Comparison of ENCODE assay signal across 14 cellular contexts in the genomic region with DNA sequence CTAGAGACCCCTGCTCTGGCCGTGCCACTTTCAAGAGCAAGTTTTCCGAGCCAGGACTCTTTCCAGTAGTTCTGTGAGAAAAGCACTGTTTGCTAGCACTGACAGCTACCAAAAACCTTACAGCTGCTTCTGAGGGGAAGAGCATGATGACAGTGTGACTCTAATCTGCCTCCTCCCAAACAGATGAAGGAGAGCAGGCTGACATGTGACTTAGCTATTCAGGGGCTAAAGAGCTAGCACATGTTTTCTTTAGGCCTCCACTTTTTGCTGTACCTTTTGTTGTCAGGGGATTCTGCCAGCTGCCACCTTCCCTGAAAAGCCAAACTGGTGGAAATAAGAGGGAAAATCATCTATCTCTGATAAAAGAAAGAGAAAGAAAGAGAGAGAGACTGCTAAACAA. TPM values are rescaled to one million over a fixed set of nuclear protein-coding genes. Genes with fewer than 3 reads are reported as not detected.
DNase-seq lines count a peak whose midpoint lies in the region; ATAC-seq, FAIRE-seq and TF ChIP-seq lines count a peak whose summit lies in the region.
"Had no signal": no experiment of that assay in that cellular context is flagged by ENCODE, and none has a peak within 500 bp of the region (broad histone marks: within the 10 kb centered on the region; RNA-seq: fewer than 3 reads in every experiment).

No MANE protein-coding gene starts in this region.

- H2BK120ac ChIP-seq in IMR-90 (ENCODE audit: low read depth, low read length): 0 out of 2 replicates have a peak overlapping the region, but pooled peaks have one; percentile 27
- no peak overlapping the region for H2BK120ac ChIP-seq in H1 (replicated peaks; ENCODE audit: low read depth, low read length)

- H4K91ac ChIP-seq in IMR-90 (ENCODE audit: insufficient read depth, low read depth, low read length) (peak overlapping the region; percentile 57; the same call in 1 of the 2 replicates), H1 (replicated peaks; ENCODE audit: insufficient read length, low read length) (no peak overlapping the region)

- TF ChIP-seq CTCF in IMR-90 (conservative IDR thresholded peaks at IDR 0.05; ENCODE audit: low read depth, low read length) (no peak), H1 (IDR thresholded peaks at IDR 0.05; ENCODE audit: control extremely low read depth in 1 of 3, insufficient read depth in 1 of 3, low read depth in 1 of 3, low read length in 3 of 3) (no peak), neural progenitor cell (IDR thresholded peaks at IDR 0.05) (no peak)

- ATAC-seq in IMR-90 (ENCODE audit: low read depth): peak; percentile 28; the same call in 1 of the 2 replicates
- no peak for ATAC-seq in aorta (ENCODE audit: low FRiP score)

- no peaks in the 10 kb centered on the region for H3K9me3 Mint-ChIP-seq in neural progenitor cell

- TF ChIP-seq POLR2A in IMR-90 (IDR thresholded peaks at IDR 0.05; ENCODE audit: low read depth, low read length) (no peak), H1 (IDR thresholded peaks at IDR 0.05; ENCODE audit: control extremely low read depth in 1 of 2, low read depth in 2 of 2, low read length in 2 of 2) (no peak)

- H3K4me1 Mint-ChIP-seq in neural progenitor cell: peaks cover 14% of the 10 kb centered on the region

- WGBS in IMR-90 (ENCODE audit: extremely low coverage in 2 of 2, insufficient read length in 1 of 2), 2 experiments: no CpG with 5 or more reads among the region's 2 CpGs
- WGBS in H1 (ENCODE audit: extremely low coverage in 1 of 2, insufficient coverage in 1 of 2, insufficient read length in 1 of 2, insufficient replicate concordance in 2 of 2, low coverage in 1 of 2, low lambda C conversion rate in 2 of 2, missing lambda C conversion rate in 1 of 2), 2 experiments: 93% methylated on average over 2 of the region's 2 CpGs; no CpG with 5 or more reads in 1 of the 2 experiments
- WGBS in aorta, 2 donors: 79 to 91% methylated on average over 2 of the region's 2 CpGs

- H3K79me2 ChIP-seq in H1 (ENCODE audit: control insufficient read depth in 1 of 2, insufficient read depth in 2 of 2, low read length in 2 of 2) (no peaks in the 10 kb centered on the region), neural progenitor cell (ENCODE audit: low read depth) (no peaks in the 10 kb centered on the region)

- peaks cover 9% of the 10 kb centered on the region for H3K9me1 ChIP-seq in IMR-90 (ENCODE audit: insufficient read depth, low read length)

- H2BK15ac ChIP-seq in IMR-90 (ENCODE audit: low read depth, low read length) (no peak overlapping the region), H1 (ENCODE audit: low read length) (no peak overlapping the region)

- no peaks in the 10 kb centered on the region for H3K9me3 ChIP-seq in IMR-90 (ENCODE audit: control insufficient read depth, insufficient read depth, low read length)
- H3K9me3 ChIP-seq in H1 (ENCODE audit: insufficient read depth in 2 of 2, low read depth in 1 of 2, low read length in 1 of 2): no peaks in the 10 kb centered on the region
- no peaks in the 10 kb centered on the region for H3K9me3 ChIP-seq in neural progenitor cell (ENCODE audit: low read depth)
- H3K9me3 ChIP-seq in aorta (ENCODE audit: control insufficient read depth, low read length): peaks cover 2% of the 10 kb centered on the region

- peak overlapping the region; percentile 17; the same call in 1 of the 2 replicates for H3K4ac ChIP-seq in IMR-90 (ENCODE audit: low read depth, low read length)
- H3K4ac ChIP-seq in H1 (replicated peaks; ENCODE audit: insufficient read length, low read depth, low read length): no peak overlapping the region

- H2AK9ac ChIP-seq in IMR-90 (replicated peaks; ENCODE audit: low read depth, low read length, poor library complexity): peak overlapping the region; percentile 11

- intact Hi-C loops in IMR-90 (cut with micrococcal nuclease) (no loop called here), aorta (cut with DNase I) (no loop called here)

- H3K27ac ChIP-seq in IMR-90 (ENCODE audit: insufficient read depth, low read length) (no peak overlapping the region), H1 (ENCODE audit: low read depth, low read length) (no peak overlapping the region), neural progenitor cell (no peak overlapping the region), aorta (ENCODE audit: low read depth in 1 of 2, low read length in 2 of 2) (no peak overlapping the region)

- H3K4me1 ChIP-seq in IMR-90 (ENCODE audit: control insufficient read depth, insufficient read depth, low read length) (peaks cover 16% of the 10 kb centered on the region), H1 (replicated peaks in 1 of 4; ENCODE audit: control insufficient read depth in 3 of 4, insufficient read depth in 4 of 4, low read length in 3 of 4) (peaks cover 0 to 7% (median 2%) of the 10 kb centered on the region in 4 experiments; a peak in 3 of 7 replicates), neural progenitor cell (peaks cover 28% of the 10 kb centered on the region), aorta (ENCODE audit: control insufficient read depth in 1 of 2, insufficient read depth in 2 of 2, low read length in 2 of 2) (peaks cover 1 to 5% of the 10 kb centered on the region in 2 donors)

- H2BK20ac ChIP-seq in IMR-90 (ENCODE audit: low read depth, low read length) (no peak overlapping the region), H1 (ENCODE audit: low read length) (no peak overlapping the region)

- H3K23ac ChIP-seq in IMR-90 (ENCODE audit: low read depth, low read length) (no peak overlapping the region), H1 (ENCODE audit: insufficient read length) (no peak overlapping the region)

- H3K27ac Mint-ChIP-seq in neural progenitor cell: no peak overlapping the region
- H3K27ac Mint-ChIP-seq: activated naive CD8-positive, alpha-beta T cell treated with anti-CD3 and anti-CD28 coated beads, Interleukin-2, amount 10 ng/mL, durations not matched to agents 7 days and 5 days; T-helper 1 cell treated with Interleukin-12 subunit alpha and Interleukin-12 subunit beta and Interleukin-4 antibody, amounts not matched to agents 30 μg/mL and 1 μg/mL, for 36 hours had no signal

- peak overlapping the region; percentile 51; the same call in 1 of the 2 replicates for H3K14ac ChIP-seq in IMR-90 (replicated peaks; ENCODE audit: low read depth, low read length)
- no peak overlapping the region for H3K14ac ChIP-seq in H1 (ENCODE audit: insufficient read length)

- H4K20me1 ChIP-seq in IMR-90 (ENCODE audit: insufficient read depth, low read length): no peaks in the 10 kb centered on the region
- no peaks in the 10 kb centered on the region for H4K20me1 ChIP-seq in H1 (replicated peaks in 1 of 2; ENCODE audit: control insufficient read depth in 1 of 2, insufficient read depth in 2 of 2, low read length in 2 of 2)
- H4K20me1 ChIP-seq in neural progenitor cell (ENCODE audit: low read depth): no peaks in the 10 kb centered on the region

- H3K36me3 ChIP-seq in IMR-90 (ENCODE audit: control insufficient read depth, insufficient read depth, low read length) (no peaks in the 10 kb centered on the region), H1 (ENCODE audit: control insufficient read depth in 2 of 4, insufficient read depth in 4 of 4, low read length in 3 of 4) (no peaks in the 10 kb centered on the region), neural progenitor cell (no peaks in the 10 kb centered on the region), aorta (ENCODE audit: control insufficient read depth in 1 of 2, insufficient read depth in 2 of 2, low read length in 1 of 2) (peaks cover 3 to 4% of the 10 kb centered on the region in 2 donors)

- CTCF ChIA-PET in IMR-90 (lab: Yijun Ruan, JAX): no interaction called here
- CTCF ChIA-PET in H1 (lab: Charles Lee; ENCODE audit: partially characterized antibody): interaction anchor here (1.1 to 2.7 kb wide), 2 partner anchors 43 to 56 kb away, joined by 3 to 11 read pairs; no protein-coding TSS in a partner anchor

- no peak for FAIRE-seq in H1 (lab: Jason Lieb, UNC)
- FAIRE-seq: colon had no signal

- no peak overlapping the region for H2BK5ac ChIP-seq in IMR-90 (ENCODE audit: low read depth, low read length, poor library complexity, severe bottlenecking)
- no peak overlapping the region for H2BK5ac ChIP-seq in H1 (ENCODE audit: low read depth, low read length)

- BruUV-seq in IMR-90 (replicated peaks; lab: Mats Ljungman, UMichigan): no TSS peak

- no peaks in the 10 kb centered on the region for H3K23me2 ChIP-seq in H1 (ENCODE audit: low read depth, low read length)

- no peaks in the 10 kb centered on the region for H3K36me3 Mint-ChIP-seq in neural progenitor cell

- H4K5ac ChIP-seq in IMR-90 (ENCODE audit: low read depth, low read length) (no peak overlapping the region; the same call in 1 of the 2 replicates), H1 (ENCODE audit: insufficient read length, low read depth, low read length) (no peak overlapping the region)

- H3K56ac ChIP-seq in IMR-90 (ENCODE audit: extremely low read depth, insufficient read depth, low read length): no peak overlapping the region
- H3K56ac ChIP-seq in H1 (replicated peaks; ENCODE audit: insufficient read length, low read depth, low read length): no peak overlapping the region

- DNase-seq in EL (peak; percentile 41), IMR-90 (peak; percentile 71), H1 (ENCODE audit: low read depth in 1 of 2, low spot score in 2 of 2) (no peak), neural progenitor cell (ENCODE audit: low spot score) (peak; percentile 31), aorta (no peak), nucleus accumbens (lab: John Stamatoyannopoulos, UW) (no peak), NAMALWA (ENCODE audit: low spot score) (no peak)
- DNase-seq: activated naive CD8-positive, alpha-beta T cell treated with anti-CD3 and anti-CD28 coated beads, Interleukin-2, amount 10 ng/mL, durations not matched to agents 7 days and 5 days; COR-L47; NCI-H1436 had no signal

- H3K18ac ChIP-seq in IMR-90 (ENCODE audit: low read depth, low read length) (0 out of 2 replicates have a peak overlapping the region, but pooled peaks have one; percentile 15), H1 (ENCODE audit: extremely low read depth, low read length) (no peak overlapping the region)

- no peaks in the 10 kb centered on the region for H3F3A ChIP-seq in neural progenitor cell (ENCODE audit: low read depth)

- H2AFZ ChIP-seq in IMR-90 (replicated peaks; ENCODE audit: low read length, poor library complexity) (peak overlapping the region; percentile 57), H1 (ENCODE audit: low read length) (peak overlapping the region; percentile 76; the same call in 1 of the 2 replicates), neural progenitor cell (replicated peaks) (peak overlapping the region; percentile 58)

- in situ Hi-C loops in IMR-90 (cut with MboI; ENCODE audit: low sequenced_read_pairs): no loop called here

- dilution Hi-C loops in IMR-90 (cut with HindIII; ENCODE audit: low sequenced_read_pairs, unreplicated experiment): no loop called here

- peak overlapping the region in 1 of 2 experiments; percentile 36; a peak in 2 of 4 replicates for H4K8ac ChIP-seq in IMR-90 (ENCODE audit: low read depth in 2 of 2, low read length in 2 of 2)
- H4K8ac ChIP-seq in H1 (ENCODE audit: extremely low read depth, insufficient read depth, low read length): no peak overlapping the region

- peaks cover 5% of the 10 kb centered on the region for H3K27me3 Mint-ChIP-seq in neural progenitor cell (ENCODE audit: insufficient read depth, low read depth)
- H3K27me3 Mint-ChIP-seq: activated naive CD8-positive, alpha-beta T cell treated with anti-CD3 and anti-CD28 coated beads, Interleukin-2, amount 10 ng/mL, durations not matched to agents 7 days and 5 days had no signal

- H3K79me1 ChIP-seq in IMR-90 (ENCODE audit: low read depth in 1 of 2, low read length in 2 of 2) (no peaks in the 10 kb centered on the region), H1 (ENCODE audit: low read depth, low read length) (no peaks in the 10 kb centered on the region)

- no peak for TF ChIP-seq EP300 in H1 (IDR thresholded peaks at IDR 0.05; ENCODE audit: borderline replicate concordance in 1 of 2, low read depth in 2 of 2, low read length in 2 of 2)

- no peak overlapping the region for H2AK5ac ChIP-seq in IMR-90 (ENCODE audit: low read depth, low read length)
- H2AK5ac ChIP-seq in H1 (ENCODE audit: low read depth, low read length): no peak overlapping the region

- TF ChIP-seq RAD21 in IMR-90 (IDR thresholded peaks at IDR 0.05; ENCODE audit: low read length) (no peak), H1 (IDR thresholded peaks at IDR 0.05 in 1 of 2, conservative IDR thresholded peaks at IDR 0.05 in 1 of 2; ENCODE audit: low read depth in 2 of 2, low read length in 2 of 2) (no peak)

- H3K4me3 ChIP-seq in IMR-90 (ENCODE audit: insufficient read depth, low read depth, low read length): no peak overlapping the region
- H3K4me3 ChIP-seq in H1 (ENCODE audit: extremely low read depth in 1 of 4, insufficient read depth in 2 of 4, low read depth in 3 of 4, low read length in 4 of 4): no peak overlapping the region
- no peak overlapping the region for H3K4me3 ChIP-seq in neural progenitor cell
- no peak overlapping the region for H3K4me3 ChIP-seq in aorta (ENCODE audit: low read length in 2 of 2)

- H3K9ac ChIP-seq in IMR-90 (ENCODE audit: low read depth, low read length) (no peak overlapping the region; the same call in 1 of the 2 replicates), H1 (replicated peaks in 1 of 4; ENCODE audit: extremely low read depth in 1 of 4, low read depth in 3 of 4, low read length in 3 of 4) (no peak overlapping the region), neural progenitor cell (no peak overlapping the region)

- no peak overlapping the region for H3K4me3 Mint-ChIP-seq in neural progenitor cell
- H3K4me3 Mint-ChIP-seq: activated naive CD8-positive, alpha-beta T cell treated with anti-CD3 and anti-CD28 coated beads, Interleukin-2, amount 10 ng/mL, durations not matched to agents 7 days and 5 days; T-helper 1 cell treated with Interleukin-12 subunit alpha and Interleukin-12 subunit beta and Interleukin-4 antibody, amounts not matched to agents 30 μg/mL and 1 μg/mL, for 36 hours had no signal

- POLR2A ChIA-PET in IMR-90 (lab: Charles Lee; ENCODE audit: unreplicated experiment) (no interaction called here), H1 (lab: Charles Lee; ENCODE audit: partially characterized antibody) (no interaction called here)

- H3K27me3 ChIP-seq in IMR-90 (ENCODE audit: control insufficient read depth, insufficient read depth, low read length) (no peaks in the 10 kb centered on the region), H1 (replicated peaks in 1 of 4; ENCODE audit: control insufficient read depth in 3 of 4, extremely low read depth in 1 of 4, insufficient read depth in 3 of 4, low read length in 3 of 4) (no peaks in the 10 kb centered on the region), neural progenitor cell (no peaks in the 10 kb centered on the region), aorta (ENCODE audit: control insufficient read depth in 1 of 2, insufficient read depth in 2 of 2, low read length in 1 of 2) (no peaks in the 10 kb centered on the region)

- H2BK12ac ChIP-seq in H1 (ENCODE audit: low read depth, low read length): no peak overlapping the region

- H3K4me2 ChIP-seq in IMR-90 (ENCODE audit: low read depth, low read length): peak overlapping the region; percentile 48; the same call in 1 of the 2 replicates
- no peak overlapping the region for H3K4me2 ChIP-seq in H1 (ENCODE audit: insufficient read depth in 1 of 2, low read depth in 2 of 2, low read length in 2 of 2)
- no peak overlapping the region for H3K4me2 ChIP-seq in neural progenitor cell

RNA-seq across cellular contexts. Expression of gene POPDC2, which starts 17.3 kb away (rescaled TPM):
- under 0.01 TPM in 2 replicates for total RNA-seq in IMR-90 (2012; rRNA removed)
- 0.29 and 0.32 TPM in 2 replicates for polyA plus RNA-seq in IMR-90 (2012; rRNA removed)
- polyA plus RNA-seq in IMR-90 (2012; cell fraction: cytosol; rRNA removed): 0.05 and 0.11 TPM in 2 replicates
- 1.0 and 2.2 TPM in 2 replicates for polyA plus RNA-seq in IMR-90 (2012; cell fraction: nucleus; rRNA removed; ENCODE audit: low replicate concordance)
- total RNA-seq in H1 (2021; fragmentation: NEBNext Ultra II Directional; extraction: Animal tissue kit (Norgen Biotek cat#: 25700)): 0.19 and 0.65 TPM in 2 replicates
- polyA plus RNA-seq in H1 (2011; rRNA removed): 1.1 and 1.2 TPM in 2 replicates
- polyA plus RNA-seq in H1 (2011; cell fraction: cytosol; rRNA removed): 1.1 TPM
- 3.3 TPM for polyA plus RNA-seq in H1 (2011; cell fraction: nucleus; rRNA removed)
- 0.47 to 0.56 TPM (median 0.55 TPM) in 4 replicates for polyA plus RNA-seq in H1 (2012, experiment 1 of 2)
- 0.12 TPM for polyA plus RNA-seq in H1 (2012, experiment 2 of 2)
- 0.28 TPM for polyA plus RNA-seq in H1 (2013, experiment 1 of 2)
- 0.28 TPM for polyA plus RNA-seq in H1 (2013, experiment 2 of 2)
- 0.29 and 1.6 TPM in 2 replicates for polyA minus RNA-seq in H1 (2011; rRNA and poly(A)+ RNA removed)
- polyA minus RNA-seq in H1 (2011; cell fraction: cytosol; rRNA and poly(A)+ RNA removed): not detected
- 3.6 TPM for polyA minus RNA-seq in H1 (2011; cell fraction: nucleus; rRNA and poly(A)+ RNA removed)
- 0.95 and 1.5 TPM in 2 replicates for total RNA-seq in neural progenitor cell (ENCODE audit: low replicate concordance)
- total RNA-seq in aorta: 10 to 100 TPM in 1 of 2 donors, 1 to 10 TPM in 1; 9.5 to 11.5 TPM
- polyA plus RNA-seq in aorta: 10 to 100 TPM; 11.0 to 17.5 TPM

RNA-seq across cellular contexts. Expression of gene COX17, which starts 34.1 kb away (rescaled TPM):
- 2.0 and 8.6 TPM in 2 replicates for total RNA-seq in IMR-90 (2012; rRNA removed)
- 24.5 and 31.7 TPM in 2 replicates for polyA plus RNA-seq in IMR-90 (2012; rRNA removed)
- polyA plus RNA-seq in IMR-90 (2012; cell fraction: cytosol; rRNA removed): 6.0 and 14.4 TPM in 2 replicates
- polyA plus RNA-seq in IMR-90 (2012; cell fraction: nucleus; rRNA removed; ENCODE audit: low replicate concordance): 1.1 and 6.1 TPM in 2 replicates
- 43.0 and 45.5 TPM in 2 replicates for total RNA-seq in H1 (2021; fragmentation: NEBNext Ultra II Directional; extraction: Animal tissue kit (Norgen Biotek cat#: 25700))
- 34.2 and 38.1 TPM in 2 replicates for polyA plus RNA-seq in H1 (2011; rRNA removed)
- 55.0 TPM for polyA plus RNA-seq in H1 (2011; cell fraction: cytosol; rRNA removed)
- 45.7 TPM for polyA plus RNA-seq in H1 (2011; cell fraction: nucleus; rRNA removed)
- polyA plus RNA-seq in H1 (2012, experiment 1 of 2): 54.3 to 77.8 TPM (median 64.1 TPM) in 4 replicates
- 57.7 TPM for polyA plus RNA-seq in H1 (2012, experiment 2 of 2)
- polyA plus RNA-seq in H1 (2013, experiment 1 of 2): 125 TPM
- polyA plus RNA-seq in H1 (2013, experiment 2 of 2): 135 TPM
- polyA minus RNA-seq in H1 (2011; rRNA and poly(A)+ RNA removed): 9.9 and 11.3 TPM in 2 replicates
- 23.6 TPM for polyA minus RNA-seq in H1 (2011; cell fraction: cytosol; rRNA and poly(A)+ RNA removed)
- 28.0 TPM for polyA minus RNA-seq in H1 (2011; cell fraction: nucleus; rRNA and poly(A)+ RNA removed)
- total RNA-seq in neural progenitor cell (ENCODE audit: low replicate concordance): 20.9 and 23.6 TPM in 2 replicates
- 10 to 100 TPM; 43.6 to 47.3 TPM for total RNA-seq in aorta
- polyA plus RNA-seq in aorta: 100 to 1,000 TPM in 1 of 2 donors, 10 to 100 TPM in 1; 74.9 to 170 TPM

RNA-seq across cellular contexts. Expression of gene PLA1A, which starts 45.4 kb away (rescaled TPM):
- total RNA-seq in IMR-90 (2012; rRNA removed) (not detected in 2 replicates), neural progenitor cell (ENCODE audit: low replicate concordance) (not detected in 2 replicates), aorta (1 to 10 TPM; 2.1 to 5.7 TPM)
- polyA plus RNA-seq in IMR-90 (2012; rRNA removed) (not detected in 2 replicates), H1 (2011; rRNA removed) (not detected in 2 replicates), aorta (1 to 10 TPM in 1 of 2 donors, under 1 TPM in 1; 0.50 to 4.0 TPM)
- polyA plus RNA-seq in IMR-90 (2012; cell fraction: cytosol; rRNA removed): not detected in 2 replicates
- polyA plus RNA-seq in IMR-90 (2012; cell fraction: nucleus; rRNA removed; ENCODE audit: low replicate concordance): not detected in 2 replicates
- total RNA-seq in H1 (2021; fragmentation: NEBNext Ultra II Directional; extraction: Animal tissue kit (Norgen Biotek cat#: 25700)): not detected in 2 replicates
- polyA plus RNA-seq in H1 (2011; cell fraction: cytosol; rRNA removed): not detected
- not detected for polyA plus RNA-seq in H1 (2011; cell fraction: nucleus; rRNA removed)
- not detected in 4 replicates for polyA plus RNA-seq in H1 (2012, experiment 1 of 2)
- polyA plus RNA-seq in H1 (2012, experiment 2 of 2): not detected
- not detected for polyA plus RNA-seq in H1 (2013, experiment 1 of 2)
- not detected for polyA plus RNA-seq in H1 (2013, experiment 2 of 2)
- polyA minus RNA-seq in H1 (2011; rRNA and poly(A)+ RNA removed): not detected in 2 replicates
- not detected for polyA minus RNA-seq in H1 (2011; cell fraction: cytosol; rRNA and poly(A)+ RNA removed)
- not detected for polyA minus RNA-seq in H1 (2011; cell fraction: nucleus; rRNA and poly(A)+ RNA removed)
- polyA plus RNA-seq: keratinocyte had no signal

RNA-seq across cellular contexts. Expression of gene CFAP91, which starts 59.7 kb away (rescaled TPM):
- total RNA-seq in IMR-90 (2012; rRNA removed): not detected in 2 replicates
- not detected in 2 replicates for polyA plus RNA-seq in IMR-90 (2012; rRNA removed)
- not detected in 2 replicates for polyA plus RNA-seq in IMR-90 (2012; cell fraction: cytosol; rRNA removed)
- polyA plus RNA-seq in IMR-90 (2012; cell fraction: nucleus; rRNA removed; ENCODE audit: low replicate concordance): 0.05 TPM in 1 of 2 replicates, not detected in the other
- 3.8 and 5.4 TPM in 2 replicates for total RNA-seq in H1 (2021; fragmentation: NEBNext Ultra II Directional; extraction: Animal tissue kit (Norgen Biotek cat#: 25700))
- polyA plus RNA-seq in H1 (2011; rRNA removed): 4.7 and 7.4 TPM in 2 replicates
- polyA plus RNA-seq in H1 (2011; cell fraction: cytosol; rRNA removed): 5.5 TPM
- polyA plus RNA-seq in H1 (2011; cell fraction: nucleus; rRNA removed): 13.6 TPM
- 5.3 to 5.9 TPM (median 5.6 TPM) in 4 replicates for polyA plus RNA-seq in H1 (2012, experiment 1 of 2)
- 0.60 TPM for polyA plus RNA-seq in H1 (2012, experiment 2 of 2)
- polyA plus RNA-seq in H1 (2013, experiment 1 of 2): 3.3 TPM
- polyA plus RNA-seq in H1 (2013, experiment 2 of 2): 2.4 TPM
- 6.2 and 17.0 TPM in 2 replicates for polyA minus RNA-seq in H1 (2011; rRNA and poly(A)+ RNA removed)
- 3.2 TPM for polyA minus RNA-seq in H1 (2011; cell fraction: cytosol; rRNA and poly(A)+ RNA removed)
- 14.1 TPM for polyA minus RNA-seq in H1 (2011; cell fraction: nucleus; rRNA and poly(A)+ RNA removed)
- total RNA-seq in neural progenitor cell (ENCODE audit: low replicate concordance): 11.9 and 19.9 TPM in 2 replicates
- 1 to 10 TPM; 3.7 TPM for total RNA-seq in aorta
- 1 to 10 TPM in 1 of 2 donors, under 1 TPM in 1; 0.50 to 8.5 TPM for polyA plus RNA-seq in aorta
- total RNA-seq: osteocyte had no signal
- polyA plus RNA-seq: keratinocyte had no signal

Comparison
In these comparisons a context has a peak if more than half of its experiments do, and no peak if none do; other contexts are left out.
1. DNase-seq: peak in EL (single experiment), IMR-90 (single experiment) and neural progenitor cell (single experiment); none in H1 (0 of 2), aorta (0 of 2), nucleus accumbens (0 of 56) and NAMALWA (single experiment).
2. Peak in every context shown above with its lines, with median percentiles within 50 percentile points of each other: H2AFZ ChIP-seq.